ENCODE assay signal across 23 cellular contexts in the genomic region with DNA sequence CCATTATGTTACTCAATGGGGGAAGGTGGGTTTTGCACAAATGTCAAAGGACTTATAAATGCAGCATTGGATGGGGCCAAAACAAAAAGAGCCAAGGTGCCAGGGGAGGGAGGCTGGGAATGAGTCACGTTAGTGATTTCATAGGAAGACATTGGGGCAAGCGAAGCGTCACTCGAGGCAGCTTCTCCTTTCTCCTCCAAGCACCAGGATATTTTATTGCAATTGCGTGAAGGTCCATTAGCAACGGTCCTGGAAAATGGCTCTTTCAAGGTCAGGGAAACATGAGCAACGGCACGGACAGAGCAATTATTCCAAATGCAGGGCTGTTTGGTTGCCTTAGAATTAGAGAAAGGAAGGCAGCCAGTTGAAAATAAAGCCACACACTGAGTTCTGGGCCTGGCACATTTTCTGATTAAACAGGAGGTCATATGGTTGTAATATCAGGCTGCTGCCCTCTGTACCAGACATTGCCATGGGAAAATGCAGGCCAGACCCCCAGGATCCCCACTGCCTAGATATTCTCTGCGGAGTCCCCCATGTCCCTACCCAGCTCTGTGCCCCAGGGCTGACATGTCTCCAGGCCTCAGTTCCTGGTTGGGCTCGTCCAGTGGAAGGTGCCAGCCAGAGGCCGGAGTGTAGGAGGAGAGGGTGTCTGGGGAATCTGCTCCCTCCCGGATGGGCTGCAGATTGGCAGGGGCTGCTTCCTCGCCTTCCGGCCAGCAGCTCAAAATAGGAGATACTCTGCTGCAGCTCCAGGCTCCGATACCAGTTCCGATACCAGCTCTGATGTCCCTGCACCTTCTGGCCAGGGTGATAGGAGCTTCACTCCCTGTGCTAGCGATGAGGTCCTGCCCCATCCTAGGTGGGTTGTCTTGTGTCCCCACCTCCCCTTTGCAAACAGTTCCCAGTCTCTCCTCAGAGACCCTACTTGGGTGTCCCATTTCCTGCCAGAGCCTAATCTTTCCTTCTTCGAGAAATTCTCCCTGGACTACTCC.
DNase-seq lines count a peak whose midpoint lies in the region; ATAC-seq, FAIRE-seq and TF ChIP-seq lines count a peak whose summit lies in the region.
"Had no signal": no experiment of that assay in that cellular context is flagged by ENCODE, and none has a peak within 500 bp of the region (broad histone marks: within the 10 kb centered on the region; RNA-seq: fewer than 3 reads in every experiment).

No MANE protein-coding gene starts in this region.

- peak overlapping the region in 1 of 2 experiments; percentile 10; a peak in 1 of 6 replicates for H3K27ac ChIP-seq in A549
- peak overlapping the region; percentile 78 for H3K27ac ChIP-seq in WERI-Rb-1
- H3K27ac ChIP-seq in ovary: no peak overlapping the region
- H3K27ac ChIP-seq: C4-2B, tibial artery had no signal

- no peak for TF ChIP-seq RAD21 in A549 (conservative IDR thresholded peaks at IDR 0.05 in 1 of 2, IDR thresholded peaks at IDR 0.05 in 1 of 2)

- peak overlapping the region; percentile 17 to 72 (median 45) for H3K27ac Mint-ChIP-seq in nephron
- no peak overlapping the region for H3K27ac Mint-ChIP-seq in activated CD4-positive, alpha-beta T cell treated with anti-CD3 and anti-CD28 coated beads for 36 hours
- H3K27ac Mint-ChIP-seq: stimulated activated effector memory CD8-positive, alpha-beta T cell treated with anti-CD3 and anti-CD28 coated beads, Interleukin-12 subunit alpha, Interleukin-12 subunit beta, amount 100 ng/mL, for 72 hours had no signal

- FAIRE-seq in A549 (lab: Jason Lieb, UNC): no peak
- FAIRE-seq: HTR-8/SVneo had no signal

- H3K4me1 Mint-ChIP-seq in nephron: peaks cover 60% of the 10 kb centered on the region
- no peaks in the 10 kb centered on the region for H3K4me1 Mint-ChIP-seq in activated CD4-positive, alpha-beta T cell treated with anti-CD3 and anti-CD28 coated beads for 36 hours
- H3K4me1 Mint-ChIP-seq: stimulated activated effector memory CD8-positive, alpha-beta T cell treated with anti-CD3 and anti-CD28 coated beads, Interleukin-12 subunit alpha, Interleukin-12 subunit beta, amount 100 ng/mL, for 72 hours had no signal

- ATAC-seq in A549: no peak
- ATAC-seq in Right ventricle myocardium superior (ENCODE audit: poor library complexity): peak; percentile 70
- ATAC-seq in HG02678 (IDR thresholded peaks at IDR 0.05; ENCODE audit: unreplicated experiment): no peak
- no peak for ATAC-seq in activated CD4-positive, alpha-beta T cell treated with anti-CD3 and anti-CD28 coated beads for 36 hours
- ATAC-seq: PC-3; stimulated activated effector memory CD8-positive, alpha-beta T cell treated with anti-CD3 and anti-CD28 coated beads, Interleukin-12 subunit alpha, Interleukin-12 subunit beta, amount 100 ng/mL, for 72 hours had no signal

- CTCF ChIA-PET in A549 (lab: Yijun Ruan, JAX): no interaction called here
- CTCF ChIA-PET in activated CD4-positive, alpha-beta T cell treated with anti-CD3 and anti-CD28 coated beads for 36 hours (lab: Charles Lee): no interaction called here

- H3K27me3 ChIP-seq in WERI-Rb-1 (ENCODE audit: insufficient read depth, low read depth, severe bottlenecking) (no peaks in the 10 kb centered on the region), ovary (no peaks in the 10 kb centered on the region)

- POLR2A ChIA-PET in A549 (lab: Yijun Ruan, JAX): no interaction called here
- POLR2A ChIA-PET in activated CD4-positive, alpha-beta T cell treated with anti-CD3 and anti-CD28 coated beads for 36 hours (lab: Charles Lee): no interaction called here

- no peak for TF ChIP-seq EP300 in A549 (IDR thresholded peaks at IDR 0.05)
- no peak for TF ChIP-seq EP300 in ovary (IDR thresholded peaks at IDR 0.05)

- H3K9me3 ChIP-seq in A549: no peaks in the 10 kb centered on the region
- H3K9me3 ChIP-seq in WERI-Rb-1 (ENCODE audit: severe bottlenecking): no peaks in the 10 kb centered on the region
- no peaks in the 10 kb centered on the region for H3K9me3 ChIP-seq in ovary
- H3K9me3 ChIP-seq: tibial artery had no signal

- H3K4me1 ChIP-seq in A549 (peaks cover 17% of the 10 kb centered on the region), ovary (ENCODE audit: insufficient read depth) (peaks cover 5% of the 10 kb centered on the region)

- DNase-seq in A549 (ENCODE audit: low read depth in 1 of 2, low spot score in 1 of 2): no peak
- no peak for DNase-seq in WERI-Rb-1
- DNase-seq in Right ventricle myocardium superior: peak; percentile 54
- DNase-seq in activated CD4-positive, alpha-beta T cell treated with anti-CD3 and anti-CD28 coated beads for 36 hours: no peak
- no peak for DNase-seq in ovary
- DNase-seq in activated CD8-positive, alpha-beta memory T cell treated with anti-CD3 and anti-CD28 coated beads, Interleukin-2, amount 50 U/mL, for 48 hours: no peak
- DNase-seq: 8988T; activated CD4-positive, alpha-beta T cell treated with anti-CD3 and anti-CD28 coated beads for 1 hour; activated effector memory CD4-positive, alpha-beta T cell treated with anti-CD3 and anti-CD28 coated beads, Interleukin-2, amount 50 U/mL, for 16 hours; amniotic stem cell; central memory CD4-positive, alpha-beta T cell; effector memory CD4-positive, alpha-beta T cell; NCI-H1417 treated with DMSO at 0.1 percent for 48 hours; NCI-H2171; NCI-H69; PC-3; T1000; tibial artery had no signal

- no peak overlapping the region for H3K4me3 Mint-ChIP-seq in nephron
- no peak overlapping the region for H3K4me3 Mint-ChIP-seq in activated CD4-positive, alpha-beta T cell treated with anti-CD3 and anti-CD28 coated beads for 36 hours
- H3K4me3 Mint-ChIP-seq: stimulated activated effector memory CD8-positive, alpha-beta T cell treated with anti-CD3 and anti-CD28 coated beads, Interleukin-12 subunit alpha, Interleukin-12 subunit beta, amount 100 ng/mL, for 72 hours had no signal

- H3K36me3 Mint-ChIP-seq in nephron (ENCODE audit: low read depth): no peaks in the 10 kb centered on the region
- H3K36me3 Mint-ChIP-seq in activated CD4-positive, alpha-beta T cell treated with anti-CD3 and anti-CD28 coated beads for 36 hours (ENCODE audit: low read depth): no peaks in the 10 kb centered on the region
- H3K36me3 Mint-ChIP-seq: stimulated activated effector memory CD8-positive, alpha-beta T cell treated with anti-CD3 and anti-CD28 coated beads, Interleukin-12 subunit alpha, Interleukin-12 subunit beta, amount 100 ng/mL, for 72 hours had no signal

- H3K9me3 Mint-ChIP-seq in nephron: peaks cover 8% of the 10 kb centered on the region
- H3K9me3 Mint-ChIP-seq in activated CD4-positive, alpha-beta T cell treated with anti-CD3 and anti-CD28 coated beads for 36 hours (ENCODE audit: low read depth): no peaks in the 10 kb centered on the region
- H3K9me3 Mint-ChIP-seq: stimulated activated effector memory CD8-positive, alpha-beta T cell treated with anti-CD3 and anti-CD28 coated beads, Interleukin-12 subunit alpha, Interleukin-12 subunit beta, amount 100 ng/mL, for 72 hours had no signal

- 89% methylated on average over 18 of the region's 18 CpGs for WGBS in A549 (ENCODE audit: missing lambda C conversion rate)
- WGBS in ovary, 3 donors: 53 to 55% (median 54%) methylated on average over 18 of the region's 18 CpGs

- H3K27me3 Mint-ChIP-seq in nephron (ENCODE audit: low read depth): peaks cover 8% of the 10 kb centered on the region
- H3K27me3 Mint-ChIP-seq in activated CD4-positive, alpha-beta T cell treated with anti-CD3 and anti-CD28 coated beads for 36 hours: peaks cover 11% of the 10 kb centered on the region

- H3K4me3 ChIP-seq in A549 (no peak overlapping the region), WERI-Rb-1 (ENCODE audit: low read depth, low read length) (no peak overlapping the region), ovary (no peak overlapping the region)
- H3K4me3 ChIP-seq: tibial artery had no signal

- intact Hi-C loops in Right ventricle myocardium superior (cut with DNase I) (no loop called here), ovary (cut with DNase I) (no loop called here)
- intact Hi-C loops in activated CD4-positive, alpha-beta T cell treated with anti-CD3 and anti-CD28 coated beads for 36 hours (cut with DNase I, micrococcal nuclease): no loop called here

- TF ChIP-seq CTCF in A549 (IDR thresholded peaks at IDR 0.05) (no peak), WERI-Rb-1 (IDR thresholded peaks at IDR 0.05; ENCODE audit: low read depth, low read length) (no peak), nephron (IDR thresholded peaks at IDR 0.05; ENCODE audit: unreplicated experiment in 3 of 3) (no peak), ovary (IDR thresholded peaks at IDR 0.05) (no peak)

- TF ChIP-seq POLR2A in A549 (IDR thresholded peaks at IDR 0.05; ENCODE audit: low read length): no peak
- TF ChIP-seq POLR2A in ovary (IDR thresholded peaks at IDR 0.05): no peak

- peak overlapping the region; percentile 40; the same call in 1 of the 3 replicates for H3K4me2 ChIP-seq in A549

- H3K36me3 ChIP-seq in WERI-Rb-1 (no peaks in the 10 kb centered on the region), ovary (no peaks in the 10 kb centered on the region)
- H3K36me3 ChIP-seq: tibial artery had no signal

TF ChIP-seq in A549, 52 proteins besides CTCF, POLR2A, EP300 and RAD21 (continues in another document):
- TF ChIP-seq RNF2 (IDR thresholded peaks at IDR 0.05; ENCODE audit: borderline replicate concordance, low read depth) (no peak), JUNB (IDR thresholded peaks at IDR 0.05) (no peak), MAZ (IDR thresholded peaks at IDR 0.05; ENCODE audit: borderline replicate concordance, low read depth, low read length) (no peak), RFX5 (IDR thresholded peaks at IDR 0.05) (no peak), FOSB (CRISPR knock-in tag; IDR thresholded peaks at IDR 0.05) (no peak), KDM5A (IDR thresholded peaks at IDR 0.05) (no peak), CBX2 (IDR thresholded peaks at IDR 0.05; ENCODE audit: borderline replicate concordance, low read depth) (no peak), TFCP2L1 (CRISPR knock-in tag; IDR thresholded peaks at IDR 0.05) (no peak), ZFP36 (IDR thresholded peaks at IDR 0.05; ENCODE audit: borderline replicate concordance, partially characterized antibody) (no peak), NFE2L2 (conservative IDR thresholded peaks at IDR 0.05; ENCODE audit: low read length) (no peak)
- TF ChIP-seq, protein P1, sequence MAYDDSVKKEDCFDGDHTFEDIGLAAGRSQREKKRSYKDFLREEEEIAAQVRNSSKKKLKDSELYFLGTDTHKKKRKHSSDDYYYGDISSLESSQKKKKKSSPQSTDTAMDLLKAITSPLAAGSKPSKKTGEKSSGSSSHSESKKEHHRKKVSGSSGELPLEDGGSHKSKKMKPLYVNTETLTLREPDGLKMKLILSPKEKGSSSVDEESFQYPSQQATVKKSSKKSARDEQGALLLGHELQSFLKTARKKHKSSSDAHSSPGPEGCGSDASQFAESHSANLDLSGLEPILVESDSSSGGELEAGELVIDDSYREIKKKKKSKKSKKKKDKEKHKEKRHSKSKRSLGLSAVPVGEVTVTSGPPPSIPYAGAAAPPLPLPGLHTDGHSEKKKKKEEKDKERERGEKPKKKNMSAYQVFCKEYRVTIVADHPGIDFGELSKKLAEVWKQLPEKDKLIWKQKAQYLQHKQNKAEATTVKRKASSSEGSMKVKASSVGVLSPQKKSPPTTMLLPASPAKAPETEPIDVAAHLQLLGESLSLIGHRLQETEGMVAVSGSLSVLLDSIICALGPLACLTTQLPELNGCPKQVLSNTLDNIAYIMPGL (CRISPR knock-in tag; IDR thresholded peaks at IDR 0.05; ENCODE audit: borderline replicate concordance): no peak
